In genomic region chr14:90356925-90357324, GRCh38 we compare ENCODE assay signal across 8 cellular contexts.
"Had no signal": no experiment of that assay in that cellular context is flagged by ENCODE, and none has a peak within 500 bp of the region (broad histone marks: within the 10 kb centered on the region; RNA-seq: fewer than 3 reads in every experiment).

No MANE protein-coding gene starts in this region.

- H2AFZ ChIP-seq: GM23338 had no signal

- FAIRE-seq: H1, K562 had no signal

- H3K4me3 ChIP-seq: GM23338, K562 had no signal

- ATAC-seq: GM23338, K562 had no signal

- H3K4me2 ChIP-seq: GM23338 had no signal

- DNase-seq: H9, HCEC 1CT, IMR-90, KG1 had no signal

- H3K27ac ChIP-seq: HL-60 had no signal
